Comparison of ENCODE assay signal across 26 cellular contexts in the genomic region with DNA sequence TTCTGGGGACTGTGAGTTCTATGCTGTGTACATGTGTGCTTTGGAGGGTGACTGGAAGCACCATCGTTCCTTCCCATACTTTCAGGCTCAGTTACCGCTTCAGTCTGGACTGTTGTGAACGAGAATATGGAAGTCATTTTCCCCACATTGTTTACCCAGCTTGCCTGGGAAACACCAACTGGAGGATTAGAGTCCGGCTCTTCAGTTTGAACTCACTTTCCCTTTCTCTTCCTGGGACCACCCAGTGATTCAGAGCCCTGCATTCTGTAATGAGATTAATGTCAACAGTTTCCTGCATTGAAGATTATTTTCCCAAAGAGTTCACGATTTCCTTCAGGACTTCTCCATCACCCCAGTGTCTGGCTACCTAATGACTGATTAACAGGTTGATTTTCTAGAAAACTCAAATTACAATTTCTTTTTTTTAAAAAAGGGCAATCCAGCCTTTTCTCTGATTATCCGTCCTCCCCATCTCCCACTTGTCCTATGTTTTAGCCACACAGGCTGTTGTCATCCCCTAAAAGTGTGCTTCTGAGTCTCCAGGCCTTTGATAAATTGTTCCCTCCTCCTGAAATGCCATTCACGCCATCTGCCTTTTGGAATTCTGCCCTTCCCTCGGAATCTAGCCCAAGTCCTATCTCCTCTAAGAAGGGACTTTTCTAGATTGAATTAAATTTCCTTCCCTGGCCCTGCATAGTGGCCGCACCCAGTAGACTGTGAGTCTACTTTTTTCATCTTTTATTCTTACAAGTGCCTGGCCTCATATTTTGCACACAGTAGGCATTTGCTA. TPM values are rescaled to one million over a fixed set of nuclear protein-coding genes. Genes with fewer than 3 reads are reported as not detected.
DNase-seq lines count a peak whose midpoint lies in the region; ATAC-seq and TF ChIP-seq lines count a peak whose summit lies in the region.
"Had no signal": no experiment of that assay in that cellular context is flagged by ENCODE, and none has a peak within 500 bp of the region (broad histone marks: within the 10 kb centered on the region; RNA-seq: fewer than 3 reads in every experiment).

No MANE protein-coding gene starts in this region.

- no peak overlapping the region for H3K9ac ChIP-seq in GM23248

- H3K27ac ChIP-seq in GM23248 = no peak overlapping the region
- H3K27ac ChIP-seq: epithelial cell of prostate, foreskin keratinocyte, neutrophil, stomach, transverse colon had no signal

- no peak overlapping the region for H3K4me3 ChIP-seq in GM23248
- H3K4me3 ChIP-seq: GM23338, stomach, transverse colon had no signal

- DNase-seq in stimulated activated naive CD8-positive, alpha-beta T cell treated with anti-CD3 and anti-CD28 coated beads, Interleukin-15, Interleukin-2, amounts not matched to agents 100 U/mL and 50 U/mL, for 24 hours = no peak
- DNase-seq in T-cell (no peak), islet precursor cell (peak; percentile 8), type B pancreatic cell (ENCODE audit: extremely low spot score, unreplicated experiment) (peak; percentile 3), pons (ENCODE audit: low spot score) (no peak), GM23248 (no peak)
- DNase-seq in stimulated activated CD4-positive, alpha-beta T cell treated with anti-CD3 and anti-CD28 coated beads, Interleukin-1b, Interleukin-23, amount 100 ng/mL, for 48 hours = no peak
- DNase-seq: activated CD4-positive, CD25-positive, alpha-beta regulatory T cell treated with anti-CD3 and anti-CD28 coated beads, Interleukin-2, amount 50 U/mL, for 72 hours; AML-193; Caco-2; foreskin keratinocyte; hippocampal formation; left ventricle myocardium superior; MV-4-11; NCI-H187; NCI-H526 treated with DMSO at 0.1 percent for 48 hours; OCI-M1; small intestine; stimulated activated CD4-positive, alpha-beta T cell treated with anti-CD3 and anti-CD28 coated beads, Interleukin-2, amount 100 ng/mL, for 48 hours; stomach; transverse colon had no signal

- H4K20me1 ChIP-seq in GM23248 (ENCODE audit: insufficient read depth) = no peaks in the 10 kb centered on the region

- H3K36me3 Mint-ChIP-seq in stimulated activated naive CD8-positive, alpha-beta T cell treated with anti-CD3 and anti-CD28 coated beads, Interleukin-15, Interleukin-2, amounts not matched to agents 100 ng/mL and 50 ng/mL, for 24 hours (ENCODE audit: low read depth) = peaks cover 18% of the 10 kb centered on the region
- H3K36me3 Mint-ChIP-seq in T-cell (peaks cover 13% of the 10 kb centered on the region), type B pancreatic cell (no peaks in the 10 kb centered on the region)

- H3K27ac Mint-ChIP-seq in stimulated activated naive CD8-positive, alpha-beta T cell treated with anti-CD3 and anti-CD28 coated beads, Interleukin-15, Interleukin-2, amounts not matched to agents 100 ng/mL and 50 ng/mL, for 24 hours = peak overlapping the region; percentile 94
- peak overlapping the region; percentile 13 to 76 for H3K27ac Mint-ChIP-seq in T-cell
- H3K27ac Mint-ChIP-seq in type B pancreatic cell = no peak overlapping the region
- H3K27ac Mint-ChIP-seq: GM23338 had no signal

- no peaks in the 10 kb centered on the region for H3K4me1 ChIP-seq in GM23248 (ENCODE audit: insufficient read depth)
- H3K4me1 ChIP-seq: Caco-2, foreskin keratinocyte had no signal

- no peak overlapping the region for H3K4me2 ChIP-seq in GM23248 (ENCODE audit: unreplicated experiment)
- H3K4me2 ChIP-seq: GM23338 had no signal

- H3K4me3 Mint-ChIP-seq in stimulated activated naive CD8-positive, alpha-beta T cell treated with anti-CD3 and anti-CD28 coated beads, Interleukin-15, Interleukin-2, amounts not matched to agents 100 ng/mL and 50 ng/mL, for 24 hours = peak overlapping the region; percentile 60
- H3K4me3 Mint-ChIP-seq in T-cell (peak overlapping the region in 2 of 3 donors; percentile 39 to 47), type B pancreatic cell (no peak overlapping the region)
- H3K4me3 Mint-ChIP-seq: GM23338 had no signal

- no peak for TF ChIP-seq CTCF in type B pancreatic cell (conservative IDR thresholded peaks at IDR 0.05)

- H3K4me1 Mint-ChIP-seq in stimulated activated naive CD8-positive, alpha-beta T cell treated with anti-CD3 and anti-CD28 coated beads, Interleukin-15, Interleukin-2, amounts not matched to agents 100 ng/mL and 50 ng/mL, for 24 hours (ENCODE audit: low read depth) = peaks cover 62% of the 10 kb centered on the region
- H3K4me1 Mint-ChIP-seq in T-cell (peaks cover 30 to 42% (median 32%) of the 10 kb centered on the region in 3 donors), type B pancreatic cell (ENCODE audit: unreplicated experiment) (peaks cover 3% of the 10 kb centered on the region)

- no peaks in the 10 kb centered on the region for H3K36me3 ChIP-seq in GM23248 (ENCODE audit: low read depth)
- H3K36me3 ChIP-seq: stomach, transverse colon had no signal

- no peaks in the 10 kb centered on the region for H3K79me2 ChIP-seq in GM23248 (ENCODE audit: insufficient read depth)

- CTCF ChIA-PET in T-cell (lab: Charles Lee) = no interaction called here

- H3K9me3 ChIP-seq in GM23248 (ENCODE audit: low read depth) = no peaks in the 10 kb centered on the region
- H3K9me3 ChIP-seq: Caco-2, neutrophil, stomach, transverse colon had no signal

- in situ Hi-C loops in GM23248 (cut with MboI) = no loop called here

- H3K27me3 ChIP-seq in GM23248 (replicated peaks; ENCODE audit: insufficient read depth) = peaks cover 71% of the 10 kb centered on the region
- H3K27me3 ChIP-seq: neutrophil, transverse colon had no signal

- H3K9me3 Mint-ChIP-seq in stimulated activated naive CD8-positive, alpha-beta T cell treated with anti-CD3 and anti-CD28 coated beads, Interleukin-15, Interleukin-2, amounts not matched to agents 100 ng/mL and 50 ng/mL, for 24 hours = no peaks in the 10 kb centered on the region
- H3K9me3 Mint-ChIP-seq in T-cell (no peaks in the 10 kb centered on the region), type B pancreatic cell (no peaks in the 10 kb centered on the region)
- H3K9me3 Mint-ChIP-seq: GM23338 had no signal

- H3K27me3 Mint-ChIP-seq in stimulated activated naive CD8-positive, alpha-beta T cell treated with anti-CD3 and anti-CD28 coated beads, Interleukin-15, Interleukin-2, amounts not matched to agents 100 ng/mL and 50 ng/mL, for 24 hours = no peaks in the 10 kb centered on the region
- no peaks in the 10 kb centered on the region for H3K27me3 Mint-ChIP-seq in T-cell
- H3K27me3 Mint-ChIP-seq in type B pancreatic cell = peaks cover 12% of the 10 kb centered on the region

- H3F3A ChIP-seq in GM23248 (ENCODE audit: insufficient read depth) = no peaks in the 10 kb centered on the region

- H2AFZ ChIP-seq in GM23248 = no peak overlapping the region
- H2AFZ ChIP-seq: GM23338 had no signal

- POLR2A ChIA-PET in T-cell (lab: Charles Lee) = no interaction called here

- no peak for ATAC-seq in stimulated activated naive CD8-positive, alpha-beta T cell treated with anti-CD3 and anti-CD28 coated beads, Interleukin-15, Interleukin-2, amounts not matched to agents 100 U/mL and 50 U/mL, for 24 hours
- ATAC-seq in T-cell (replicated peaks in 1 of 4) = no peak
- ATAC-seq: foreskin keratinocyte, GM23338, left ventricle myocardium superior, Right ventricle myocardium inferior had no signal

- 29 to 31% methylated on average over 9 of the region's 9 CpGs for WGBS in GM23248 (ENCODE audit: low coverage in 1 of 2, low lambda C conversion rate in 2 of 2, missing lambda C conversion rate in 2 of 2), 2 experiments

- H3K9me2 ChIP-seq in GM23248 (ENCODE audit: insufficient read depth) = no peaks in the 10 kb centered on the region

RNA-seq across cellular contexts. Expression of a gene that starts 3.3 kb away (rescaled TPM):
- total RNA-seq in T-cell = 100 to 1,000 TPM; 110 to 224 (median 128) TPM
- total RNA-seq in type B pancreatic cell (ENCODE audit: low replicate concordance) = 0.22 and 0.43 TPM in 2 replicates
- not detected in 2 replicates for total RNA-seq in GM23248 (2014; rRNA removed; shearing (Covaris generic))
- polyA plus RNA-seq in GM23248 (2016; fragmentation: Nextera tagmentation; extraction: Ambion mirVana) = not detected in 2 replicates
- total RNA-seq: Caco-2, GM23338 had no signal
- polyA plus RNA-seq: GM23338 had no signal

RNA-seq across cellular contexts. Expression of a gene that starts 48.1 kb away (rescaled TPM):
- total RNA-seq in T-cell = 1 to 10 TPM; 1.5 to 2.6 (median 2.1) TPM
- 9.7 and 11.8 TPM in 2 replicates for total RNA-seq in type B pancreatic cell (ENCODE audit: low replicate concordance)
- total RNA-seq in GM23248 (2014; rRNA removed; shearing (Covaris generic)) = 7.2 and 9.4 TPM in 2 replicates
- 14.6 and 15.1 TPM in 2 replicates for polyA plus RNA-seq in GM23248 (2016; fragmentation: Nextera tagmentation; extraction: Ambion mirVana)

Comparison
In these comparisons a context has a peak if more than half of its experiments do, and no peak if none do; other contexts are left out.
1. DNase-seq: peak in islet precursor cell (single experiment) and type B pancreatic cell (single experiment); none in stimulated activated naive CD8-positive, alpha-beta T cell treated with anti-CD3 and anti-CD28 coated beads, Interleukin-15, Interleukin-2, amounts not matched to agents 100 U/mL and 50 U/mL, for 24 hours (single experiment), T-cell (0 of 34), pons (single experiment), stimulated activated CD4-positive, alpha-beta T cell treated with anti-CD3 and anti-CD28 coated beads, Interleukin-1b, Interleukin-23, amount 100 ng/mL, for 48 hours (single experiment) and GM23248 (single experiment).
2. RNA of a gene that starts 3.3 kb away (total RNA-seq): 110 to 224 TPM in T-cell; 0.22 to 0.43 TPM in type B pancreatic cell and not detected in GM23248; every median in the first group is over 10 times any median in the second.